Comparison of ENCODE assay signal across 11 cellular contexts in the genomic region with DNA sequence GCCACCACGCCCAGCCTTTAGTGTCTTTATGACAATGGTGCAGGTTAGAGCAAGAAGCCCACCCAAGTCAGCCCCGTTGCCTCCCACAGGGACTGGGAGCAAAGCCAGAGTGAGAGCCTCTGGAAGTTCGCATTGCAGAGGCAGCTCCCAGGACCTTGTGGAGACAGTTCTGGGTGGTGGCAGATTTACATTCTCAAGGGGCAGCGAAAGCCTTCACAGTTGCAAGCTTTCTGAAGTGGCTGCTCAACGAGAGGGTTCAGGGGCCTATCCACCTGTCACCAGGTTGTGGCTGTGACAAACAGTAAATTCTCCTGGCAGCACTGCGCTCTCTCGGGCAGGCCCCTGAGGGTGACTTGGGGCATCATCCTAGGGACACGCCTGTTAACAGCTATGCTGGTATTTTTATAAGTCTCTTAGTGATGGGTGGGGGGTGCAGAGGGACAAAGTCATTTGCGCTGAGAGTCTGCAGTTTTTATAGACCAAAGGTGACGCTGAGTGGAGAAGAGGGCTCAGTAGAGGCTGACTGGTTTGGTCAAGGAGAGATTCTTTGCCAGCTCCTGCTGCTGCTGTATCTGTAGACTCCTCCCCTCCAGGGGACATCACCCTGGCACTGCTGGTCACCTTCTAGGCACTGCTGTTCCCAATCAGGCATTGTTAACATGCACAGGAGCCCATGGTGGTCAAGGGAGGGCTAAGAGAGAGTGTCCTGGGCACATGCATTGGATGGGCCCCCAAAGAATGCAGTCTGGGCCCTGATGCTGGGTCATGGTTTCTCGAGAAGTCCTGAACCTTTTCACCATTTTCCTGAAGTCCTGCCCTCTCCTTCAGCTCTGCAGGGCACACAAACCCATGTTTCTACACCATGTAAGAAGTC. TPM values are rescaled to one million over a fixed set of nuclear protein-coding genes. Genes with fewer than 3 reads are reported as not detected.
DNase-seq lines count a peak whose midpoint lies in the region; ATAC-seq and TF ChIP-seq lines count a peak whose summit lies in the region.
"Had no signal": no experiment of that assay in that cellular context is flagged by ENCODE, and none has a peak within 500 bp of the region (broad histone marks: within the 10 kb centered on the region; RNA-seq: fewer than 3 reads in every experiment).

No MANE protein-coding gene starts in this region.

- no peaks in the 10 kb centered on the region for H3K9me3 ChIP-seq in MM.1S (replicated peaks; ENCODE audit: insufficient read depth, low read length)
- no peaks in the 10 kb centered on the region for H3K9me3 ChIP-seq in lower lobe of right lung

- H3K27me3 Mint-ChIP-seq in WTC11 (ENCODE audit: low read depth) (no peaks in the 10 kb centered on the region), endothelial cell (ENCODE audit: unreplicated experiment) (peaks cover 14% of the 10 kb centered on the region)
- H3K27me3 Mint-ChIP-seq in naive thymus-derived CD8-positive, alpha-beta T cell: no peaks in the 10 kb centered on the region

- TF ChIP-seq CTCF in WTC11 (IDR thresholded peaks at IDR 0.05) (no peak), endothelial cell (IDR thresholded peaks at IDR 0.05; ENCODE audit: unreplicated experiment) (no peak), MM.1S (IDR thresholded peaks at IDR 0.05; ENCODE audit: low read length) (no peak), lower lobe of right lung (IDR thresholded peaks at IDR 0.05) (no peak)

- H4K20me1 ChIP-seq in MM.1S (ENCODE audit: insufficient read depth, low read length): no peaks in the 10 kb centered on the region

- no peak for ATAC-seq in WTC11
- no peak for ATAC-seq in naive thymus-derived CD8-positive, alpha-beta T cell
- ATAC-seq in GM18498 (IDR thresholded peaks at IDR 0.05; ENCODE audit: unreplicated experiment): no peak
- ATAC-seq in lower lobe of right lung: no peak
- ATAC-seq: stimulated activated naive CD8-positive, alpha-beta T cell treated with anti-CD3 and anti-CD28 coated beads, Interleukin-15, amount 100 ng/mL, for 72 hours had no signal

- peaks cover 35% of the 10 kb centered on the region for H3F3A ChIP-seq in MM.1S (ENCODE audit: insufficient read depth, low read length)

- H3K36me3 Mint-ChIP-seq in WTC11 (no peaks in the 10 kb centered on the region), endothelial cell (ENCODE audit: low read depth, unreplicated experiment) (peaks cover 3% of the 10 kb centered on the region)
- no peaks in the 10 kb centered on the region for H3K36me3 Mint-ChIP-seq in naive thymus-derived CD8-positive, alpha-beta T cell

- no peak overlapping the region for H3K4me2 ChIP-seq in MM.1S (ENCODE audit: low read depth, low read length)

- H2AFZ ChIP-seq in MM.1S (ENCODE audit: low read length): no peak overlapping the region

- POLR2A ChIA-PET in WTC11 (lab: Charles Lee): no interaction called here
- POLR2A ChIA-PET in naive thymus-derived CD8-positive, alpha-beta T cell (lab: Charles Lee): interaction anchor here (1.1 to 12.4 kb wide), 6 partner anchors 9 to 166 kb away, joined by 3 to 208 read pairs (median 4); a partner anchor contains a TSS

- no peaks in the 10 kb centered on the region for H3K79me2 ChIP-seq in MM.1S (ENCODE audit: low read length)

- CTCF ChIA-PET in WTC11 (lab: Charles Lee): interaction anchor here (0.9 kb wide), 1 partner anchor 55 kb away, joined by 3 read pairs; no protein-coding TSS in a partner anchor

- H3K36me3 ChIP-seq in MM.1S (replicated peaks; ENCODE audit: insufficient read depth, low read length) (no peaks in the 10 kb centered on the region), lower lobe of right lung (no peaks in the 10 kb centered on the region)

- intact Hi-C loops in lower lobe of right lung (cut with DNase I): no loop called here

- DNase-seq in stimulated activated CD4-positive, alpha-beta T cell treated with anti-CD3 and anti-CD28 coated beads, Interleukin-4, amount 100 ng/mL, for 24 hours: peak; percentile 2
- DNase-seq in stimulated activated CD4-positive, alpha-beta T cell treated with anti-CD3 and anti-CD28 coated beads, Interleukin-15, amount 100 ng/mL, for 24 hours: no peak
- DNase-seq in WTC11 (ENCODE audit: low spot score) (peak; percentile 5), endothelial cell (ENCODE audit: low spot score) (no peak), MM.1S (no peak), lower lobe of right lung (no peak)
- peak in 1 of 10 donors; percentile 16 for DNase-seq in naive thymus-derived CD8-positive, alpha-beta T cell
- DNase-seq: NCI-H446; stimulated activated CD4-positive, alpha-beta T cell treated with anti-CD3 and anti-CD28 coated beads, Interleukin-4, amount 100 ng/mL, for 4 hours; stimulated activated naive CD8-positive, alpha-beta T cell treated with anti-CD3 and anti-CD28 coated beads, Interleukin-15, amount 100 ng/mL, for 72 hours had no signal

- H3K9me3 Mint-ChIP-seq in WTC11: no peaks in the 10 kb centered on the region
- no peaks in the 10 kb centered on the region for H3K9me3 Mint-ChIP-seq in naive thymus-derived CD8-positive, alpha-beta T cell
- no peaks in the 10 kb centered on the region for H3K9me3 Mint-ChIP-seq in endothelial cell (ENCODE audit: unreplicated experiment)
- H3K9me3 Mint-ChIP-seq: stimulated activated naive CD8-positive, alpha-beta T cell treated with anti-CD3 and anti-CD28 coated beads, Interleukin-15, amount 100 ng/mL, for 72 hours had no signal

- peaks cover 45% of the 10 kb centered on the region for H3K4me1 ChIP-seq in MM.1S (ENCODE audit: low read length)
- peaks cover 49% of the 10 kb centered on the region for H3K4me1 ChIP-seq in lower lobe of right lung

- peaks cover 17% of the 10 kb centered on the region for H3K4me1 Mint-ChIP-seq in WTC11
- H3K4me1 Mint-ChIP-seq in naive thymus-derived CD8-positive, alpha-beta T cell: peaks cover 33 to 87% (median 80%) of the 10 kb centered on the region in 4 donors
- H3K4me1 Mint-ChIP-seq in endothelial cell (ENCODE audit: unreplicated experiment): peaks cover 11% of the 10 kb centered on the region

- H3K9ac ChIP-seq in MM.1S (ENCODE audit: low read length): no peak overlapping the region

- H3K4me3 ChIP-seq in MM.1S (ENCODE audit: low read length): no peak overlapping the region
- no peak overlapping the region for H3K4me3 ChIP-seq in lower lobe of right lung

- H3K27ac ChIP-seq in MM.1S (ENCODE audit: low read length) (no peak overlapping the region), lower lobe of right lung (no peak overlapping the region)

- H3K27me3 ChIP-seq in MM.1S (replicated peaks; ENCODE audit: insufficient read depth, low read length) (no peaks in the 10 kb centered on the region), lower lobe of right lung (ENCODE audit: low read depth) (no peaks in the 10 kb centered on the region)

- no peak overlapping the region for H3K4me3 Mint-ChIP-seq in WTC11
- peak overlapping the region in 1 of 10 donors; percentile 7 for H3K4me3 Mint-ChIP-seq in naive thymus-derived CD8-positive, alpha-beta T cell
- H3K4me3 Mint-ChIP-seq in endothelial cell (ENCODE audit: unreplicated experiment): no peak overlapping the region
- H3K4me3 Mint-ChIP-seq: stimulated activated naive CD8-positive, alpha-beta T cell treated with anti-CD3 and anti-CD28 coated beads, Interleukin-15, amount 100 ng/mL, for 72 hours had no signal

- no peak overlapping the region for H3K27ac Mint-ChIP-seq in WTC11
- peak overlapping the region in 9 of 10 donors; percentile 36 to 97 (median 86) for H3K27ac Mint-ChIP-seq in naive thymus-derived CD8-positive, alpha-beta T cell
- H3K27ac Mint-ChIP-seq in endothelial cell (ENCODE audit: unreplicated experiment): no peak overlapping the region
- H3K27ac Mint-ChIP-seq: stimulated activated naive CD8-positive, alpha-beta T cell treated with anti-CD3 and anti-CD28 coated beads, Interleukin-15, amount 100 ng/mL, for 72 hours had no signal

- H3K9me2 ChIP-seq in MM.1S (replicated peaks; ENCODE audit: insufficient read depth, low read length): no peaks in the 10 kb centered on the region

TF ChIP-seq in WTC11, 78 proteins besides CTCF, POLR2A, EP300 and RAD21:
- TF ChIP-seq ATF1 (CRISPR knock-in tag; IDR thresholded peaks at IDR 0.05) (no peak), NR1H2 (CRISPR knock-in tag; IDR thresholded peaks at IDR 0.05) (no peak), FOXP1 (CRISPR knock-in tag; IDR thresholded peaks at IDR 0.05; ENCODE audit: borderline replicate concordance) (no peak), FOXK1 (CRISPR knock-in tag; IDR thresholded peaks at IDR 0.05) (no peak), ZNF317 (CRISPR knock-in tag; IDR thresholded peaks at IDR 0.05; ENCODE audit: borderline replicate concordance, low read depth) (no peak)
- TF ChIP-seq, protein P1, sequence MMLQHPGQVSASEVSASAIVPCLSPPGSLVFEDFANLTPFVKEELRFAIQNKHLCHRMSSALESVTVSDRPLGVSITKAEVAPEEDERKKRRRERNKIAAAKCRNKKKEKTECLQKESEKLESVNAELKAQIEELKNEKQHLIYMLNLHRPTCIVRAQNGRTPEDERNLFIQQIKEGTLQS (CRISPR knock-in tag; conservative IDR thresholded peaks at IDR 0.05): no peak
TF ChIP-seq in WTC11: peak in this region for 0.

RNA-seq across cellular contexts. Expression of a gene that starts 57.5 kb away (rescaled TPM):
- 36.9 to 38.1 TPM (median 37.2 TPM) in 3 replicates for total RNA-seq in WTC11 (2021)
- total RNA-seq in naive thymus-derived CD8-positive, alpha-beta T cell: 100 to 1,000 TPM; 240 to 244 TPM
- 100 to 1,000 TPM in 1 of 3 donors, 10 to 100 TPM in 2; 70.1 to 102 (median 93.7) TPM for polyA plus RNA-seq in naive thymus-derived CD8-positive, alpha-beta T cell
- 45.1 TPM for total RNA-seq in endothelial cell (ENCODE audit: unreplicated experiment)
- 178 TPM for total RNA-seq in lower lobe of right lung

Comparison
In these comparisons a context has a peak if more than half of its experiments do, and no peak if none do; other contexts are left out.
1. DNase-seq: peak in stimulated activated CD4-positive, alpha-beta T cell treated with anti-CD3 and anti-CD28 coated beads, Interleukin-4, amount 100 ng/mL, for 24 hours (single experiment) and WTC11 (single experiment); none in stimulated activated CD4-positive, alpha-beta T cell treated with anti-CD3 and anti-CD28 coated beads, Interleukin-15, amount 100 ng/mL, for 24 hours (single experiment), endothelial cell (single experiment), MM.1S (single experiment) and lower lobe of right lung (single experiment).
2. H3K27ac Mint-ChIP-seq: peak in naive thymus-derived CD8-positive, alpha-beta T cell (9 of 10); none in WTC11 (single experiment) and endothelial cell (single experiment).